Comparison of ENCODE assay signal across 29 cellular contexts in the genomic region with DNA sequence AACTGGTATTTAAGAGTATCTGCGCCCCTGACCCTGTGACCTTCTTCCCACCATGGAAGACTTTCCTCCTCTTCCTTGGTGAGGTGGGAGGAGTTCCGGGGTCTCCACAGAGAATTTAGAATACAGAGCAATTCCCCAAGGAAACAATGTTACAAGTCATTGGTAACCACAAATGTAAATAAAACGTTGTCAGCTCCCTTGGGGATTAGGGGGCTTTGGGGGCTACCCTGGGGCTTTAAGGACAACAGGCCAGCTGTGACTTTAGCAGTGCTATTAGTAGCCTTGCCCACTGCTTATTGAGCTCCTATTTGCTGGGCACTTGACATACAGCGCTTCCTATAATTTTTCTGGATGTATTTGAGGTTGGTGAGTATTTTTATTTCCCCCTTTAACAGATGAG.
"Had no signal": no experiment of that assay in that cellular context is flagged by ENCODE, and none has a peak within 500 bp of the region (broad histone marks: within the 10 kb centered on the region; RNA-seq: fewer than 3 reads in every experiment).

No MANE protein-coding gene starts in this region.

- H3K4me3 ChIP-seq: ascending aorta, body of pancreas, Peyer's patch, SJSA1 had no signal

- H3K9me3 Mint-ChIP-seq: activated B cell treated with CpG ODN at 0.5 μM for 24 hours; activated CD4-positive, alpha-beta memory T cell treated with anti-CD3 and anti-CD28 coated beads for 36 hours; activated CD4-positive, alpha-beta T cell treated with anti-CD3 and anti-CD28 coated beads, Interleukin-2, amount 10 ng/mL, durations not matched to agents 24 days and 14 days; activated naive CD4-positive, alpha-beta T cell treated with anti-CD3 and anti-CD28 coated beads, Interleukin-2, amount 50 U/mL, for 72 hours; activated naive CD8-positive, alpha-beta T cell treated with anti-CD3 and anti-CD28 coated beads, Interleukin-2, amount 50 U/mL, for 24 hours; activated T-cell treated with anti-CD3 and anti-CD28 coated beads, Interleukin-2, amount 50 U/mL, for 4 hours; central memory CD8-positive, alpha-beta T cell; T-helper 1 cell treated with Interleukin-12 subunit alpha and Interleukin-12 subunit beta and Interleukin-4 antibody, amounts not matched to agents 30 μg/mL and 1 μg/mL, for 36 hours had no signal

- H3K27me3 ChIP-seq: ascending aorta, body of pancreas, Peyer's patch had no signal

- H3K4me2 ChIP-seq: KMS-11 had no signal

- H3K4me1 Mint-ChIP-seq: activated CD4-positive, alpha-beta T cell treated with anti-CD3 and anti-CD28 coated beads, Interleukin-2, amount 10 ng/mL, durations not matched to agents 24 days and 14 days; activated naive CD8-positive, alpha-beta T cell treated with anti-CD3 and anti-CD28 coated beads, Interleukin-2, amount 50 U/mL, for 24 hours; central memory CD8-positive, alpha-beta T cell had no signal

- H3K27ac ChIP-seq: ascending aorta, body of pancreas, KMS-11, Peyer's patch, SJSA1 had no signal

- H3K9me3 ChIP-seq: ascending aorta, body of pancreas, Peyer's patch, SJSA1 had no signal

- DNase-seq: activated B cell treated with CpG ODN at 0.5 μM for 24 hours; activated CD4-positive, alpha-beta memory T cell treated with anti-CD3 and anti-CD28 coated beads for 36 hours; activated CD4-positive, alpha-beta T cell treated with anti-CD3 and anti-CD28 coated beads for 1 hour; activated CD4-positive, alpha-beta T cell treated with anti-CD3 and anti-CD28 coated beads, Interleukin-2, amount 10 ng/mL, durations not matched to agents 24 days and 14 days; activated CD8-positive, alpha-beta memory T cell treated with anti-CD3 and anti-CD28 coated beads for 24 hours; activated effector memory CD4-positive, alpha-beta T cell treated with anti-CD3 and anti-CD28 coated beads, Interleukin-2, amount 50 U/mL, for 16 hours; activated naive CD4-positive, alpha-beta T cell treated with Interleukin-2 at 50 U/mL for 16 hours; activated naive CD8-positive, alpha-beta T cell treated with anti-CD3 and anti-CD28 coated beads, Interleukin-2, amount 50 U/mL, for 24 hours; activated T-cell treated with anti-CD3 and anti-CD28 coated beads, Interleukin-2, amount 50 U/mL, for 4 hours; amniotic stem cell; body of pancreas; MM.1S; NCI-H1105; NCI-H1436; NCI-H1694 treated with DMSO at 0.1 percent for 48 hours; NCI-H2029 treated with DMSO at 0.1 percent for 48 hours; NCI-H2227 treated with DMSO at 0.1 percent for 48 hours; NCI-H446 treated with DMSO at 0.1 percent for 48 hours; NCI-H524 treated with DMSO at 0.1 percent for 48 hours; NCI-H774; NK-92 treated with Interleukin-12 subunit alpha and Interleukin-12 subunit beta, amount 100 ng/mL, for 24 hours; Peyer's patch; SHP77 had no signal

- H3K27ac Mint-ChIP-seq: activated B cell treated with CpG ODN at 0.5 μM for 24 hours; activated CD4-positive, alpha-beta memory T cell treated with anti-CD3 and anti-CD28 coated beads for 36 hours; activated CD4-positive, alpha-beta T cell treated with anti-CD3 and anti-CD28 coated beads, Interleukin-2, amount 10 ng/mL, durations not matched to agents 24 days and 14 days; activated naive CD4-positive, alpha-beta T cell treated with anti-CD3 and anti-CD28 coated beads, Interleukin-2, amount 50 U/mL, for 72 hours; activated naive CD8-positive, alpha-beta T cell treated with anti-CD3 and anti-CD28 coated beads, Interleukin-2, amount 50 U/mL, for 24 hours; T-helper 1 cell treated with Interleukin-12 subunit alpha and Interleukin-12 subunit beta and Interleukin-4 antibody, amounts not matched to agents 30 μg/mL and 1 μg/mL, for 36 hours had no signal

- H3K36me3 ChIP-seq: ascending aorta, Peyer's patch, SJSA1 had no signal

- H3K36me3 Mint-ChIP-seq: activated CD4-positive, alpha-beta memory T cell treated with anti-CD3 and anti-CD28 coated beads for 36 hours; activated naive CD4-positive, alpha-beta T cell treated with anti-CD3 and anti-CD28 coated beads, Interleukin-2, amount 50 U/mL, for 72 hours had no signal

- H3K4me1 ChIP-seq: ascending aorta, body of pancreas, Peyer's patch, SJSA1 had no signal

- H3K4me3 Mint-ChIP-seq: activated B cell treated with CpG ODN at 0.5 μM for 24 hours; activated CD4-positive, alpha-beta memory T cell treated with anti-CD3 and anti-CD28 coated beads for 36 hours; activated CD4-positive, alpha-beta T cell treated with anti-CD3 and anti-CD28 coated beads, Interleukin-2, amount 10 ng/mL, durations not matched to agents 24 days and 14 days; activated naive CD8-positive, alpha-beta T cell treated with anti-CD3 and anti-CD28 coated beads, Interleukin-2, amount 50 U/mL, for 24 hours; activated T-cell treated with anti-CD3 and anti-CD28 coated beads, Interleukin-2, amount 50 U/mL, for 4 hours; central memory CD8-positive, alpha-beta T cell; T-helper 1 cell treated with Interleukin-12 subunit alpha and Interleukin-12 subunit beta and Interleukin-4 antibody, amounts not matched to agents 30 μg/mL and 1 μg/mL, for 36 hours had no signal

- ATAC-seq: activated naive CD4-positive, alpha-beta T cell treated with anti-CD3 and anti-CD28 coated beads, Interleukin-2, amount 50 U/mL, for 72 hours; activated naive CD8-positive, alpha-beta T cell treated with anti-CD3 and anti-CD28 coated beads, Interleukin-2, amount 50 U/mL, for 24 hours; activated T-cell treated with anti-CD3 and anti-CD28 coated beads, Interleukin-2, amount 50 U/mL, for 4 hours; body of pancreas had no signal

- H3K9ac ChIP-seq: KMS-11 had no signal
